7 cellular contexts compared by ENCODE assay signal in the genomic region with DNA sequence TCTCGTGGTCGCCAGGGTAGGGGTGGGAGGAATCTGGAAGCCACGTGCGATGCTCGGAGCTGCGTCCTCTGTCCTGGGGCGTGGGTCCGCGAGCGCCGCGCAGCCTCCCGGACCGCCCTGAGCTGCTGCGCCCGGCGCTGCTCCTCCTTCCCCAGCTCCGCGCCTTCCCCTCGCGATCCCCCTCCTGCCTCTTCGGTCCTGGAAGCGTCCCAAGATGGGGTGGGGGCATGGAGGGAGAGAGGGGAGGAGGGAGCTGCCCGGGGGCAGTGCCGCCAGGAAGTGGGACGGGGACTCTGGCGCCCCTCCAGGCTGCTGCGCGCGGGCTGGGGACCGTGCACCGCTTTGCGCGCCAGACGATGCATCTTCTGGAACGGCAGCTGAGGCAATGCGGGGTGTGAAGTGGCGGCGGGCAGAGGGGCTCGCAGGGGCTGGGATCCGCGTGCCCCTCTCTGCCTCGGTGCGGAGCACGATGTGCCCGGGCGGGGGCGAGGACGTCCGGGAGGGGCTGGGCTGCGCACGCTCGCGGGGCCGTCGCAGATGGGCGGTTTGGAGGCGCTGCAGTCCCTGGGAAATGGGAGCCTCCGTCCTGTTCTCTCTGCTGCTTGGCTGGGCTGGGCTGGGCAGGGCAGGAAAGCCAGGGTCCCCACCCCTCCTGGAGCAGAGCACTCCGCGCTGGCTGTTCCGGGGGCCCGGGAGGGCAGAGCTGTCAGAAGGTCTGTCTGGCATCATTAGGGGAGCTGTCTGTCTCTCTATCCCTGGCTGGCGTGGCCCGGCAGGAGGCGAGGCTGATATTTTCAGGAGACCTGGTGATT.
DNase-seq lines count a peak whose midpoint lies in the region; ATAC-seq and TF ChIP-seq lines count a peak whose summit lies in the region.

No MANE protein-coding gene starts in this region.

- H3K36me3 ChIP-seq in NT2/D1 (ENCODE audit: insufficient read depth, insufficient read length, low read length) (no peaks in the 10 kb centered on the region), ovary (no peaks in the 10 kb centered on the region)

- TF ChIP-seq POLR2A in ovary (IDR thresholded peaks at IDR 0.05): no peak

- intact Hi-C loops in posterior cingulate gyrus (cut with DNase I) (no loop called here), ovary (cut with DNase I) (no loop called here)

- H3K9ac ChIP-seq in NT2/D1 (ENCODE audit: insufficient read length, low read depth): peak overlapping the region; percentile 84

- 2 to 4% (median 3%) methylated on average over 43 to 66 of the region's 66 CpGs for WGBS in ovary, 3 donors

- no peak for TF ChIP-seq EP300 in ovary (IDR thresholded peaks at IDR 0.05)

- H3K27ac ChIP-seq in ovary: no peak overlapping the region

- H3K4me3 ChIP-seq in HFF-Myc (replicated peaks; ENCODE audit: low read depth, low read length) (peak overlapping the region; percentile 39), NT2/D1 (ENCODE audit: insufficient read length, low read depth) (peak overlapping the region; percentile 60), ovary (no peak overlapping the region)

- no peak for DNase-seq in HFF-Myc (ENCODE audit: extremely low read depth, low read depth)
- DNase-seq in NT2/D1 (ENCODE audit: low read depth, low spot score): no peak
- peak; percentile 89 for DNase-seq in ecto neural progenitor cell (ENCODE audit: low spot score)
- DNase-seq in posterior cingulate gyrus: peak; percentile 40 to 96 (median 68)
- DNase-seq in ovary: no peak
- DNase-seq in RKO (ENCODE audit: low spot score): no peak

- H3K9me3 ChIP-seq in NT2/D1 (ENCODE audit: insufficient read depth, low read length) (peaks cover 27% of the 10 kb centered on the region; the same call in 1 of the 2 replicates), ovary (no peaks in the 10 kb centered on the region)

- ATAC-seq in GM18867 (IDR thresholded peaks at IDR 0.05; ENCODE audit: unreplicated experiment): no peak

- H3K4me1 ChIP-seq in NT2/D1 (ENCODE audit: insufficient read depth, insufficient read length) (peaks cover 2% of the 10 kb centered on the region), ovary (ENCODE audit: insufficient read depth) (no peaks in the 10 kb centered on the region)

- TF ChIP-seq CTCF in HFF-Myc (IDR thresholded peaks at IDR 0.05; ENCODE audit: low read depth, low read length, missing control alignments) (no peak), ovary (IDR thresholded peaks at IDR 0.05) (no peak)

- H3K27me3 ChIP-seq in NT2/D1 (ENCODE audit: insufficient read depth, insufficient read length): peaks cover 30% of the 10 kb centered on the region
- no peaks in the 10 kb centered on the region for H3K27me3 ChIP-seq in ovary

Comparison
In these comparisons a context has a peak if more than half of its experiments do, and no peak if none do; other contexts are left out.
1. DNase-seq: peak in ecto neural progenitor cell (single experiment) and posterior cingulate gyrus (10 of 10); none in HFF-Myc (single experiment), NT2/D1 (single experiment), ovary (0 of 5) and RKO (single experiment).